In the genomic region with DNA sequence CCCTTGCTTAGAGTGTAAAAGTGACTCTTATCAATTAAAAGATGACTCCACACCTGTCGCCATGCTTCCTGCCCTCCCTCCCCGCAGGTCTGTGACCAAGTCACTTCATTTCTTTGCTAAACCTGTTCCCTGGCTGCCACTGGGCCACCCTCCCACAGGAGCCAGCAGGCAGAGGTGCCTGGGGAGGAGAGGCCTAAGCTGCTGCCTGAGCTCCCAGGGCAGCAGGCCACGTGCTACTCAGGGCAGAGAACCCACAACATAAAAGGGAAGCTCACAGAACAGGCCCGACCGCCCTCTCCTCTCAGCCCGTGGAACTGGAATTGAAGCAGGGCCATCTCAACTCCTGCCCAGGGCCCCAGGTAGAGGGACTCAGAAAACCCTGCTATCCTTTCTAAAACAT, we compare ENCODE assay signal across 9 cellular contexts. TPM values are rescaled to one million over a fixed set of nuclear protein-coding genes. Genes with fewer than 3 reads are reported as not detected.
A peak's percentile ranks its signal among the peaks of the same experiment; 100 is the strongest.
DNase-seq lines count a peak whose midpoint lies in the region; ATAC-seq and TF ChIP-seq lines count a peak whose summit lies in the region.
"Had no signal": no experiment of that assay in that cellular context is flagged by ENCODE, and none has a peak within 500 bp of the region (broad histone marks: within the 10 kb centered on the region; RNA-seq: fewer than 3 reads in every experiment).

No MANE protein-coding gene starts in this region.

- H3K4me3 Mint-ChIP-seq in MCF 10A (ENCODE audit: unreplicated experiment) = no peak overlapping the region
- H3K4me3 Mint-ChIP-seq in stimulated activated effector memory CD8-positive, alpha-beta T cell treated with anti-CD3 and anti-CD28 coated beads, Interleukin-12 subunit alpha, Interleukin-12 subunit beta, amount 100 ng/mL, for 72 hours = no peak overlapping the region

- BruUV-seq in MCF 10A (replicated peaks; lab: Mats Ljungman, UMichigan) = no TSS peak

- DNase-seq in breast epithelium (ENCODE audit: low spot score in 2 of 2) (peak; percentile 80 to 90), MCF 10A (ENCODE audit: unreplicated experiment) (no peak), caudate nucleus (lab: John Stamatoyannopoulos, UW) (peak in 19 of 61 donors; percentile 12 to 48 (median 29)), medulla oblongata (ENCODE audit: extremely low spot score) (peak; percentile 75), HuH-7 (ENCODE audit: low spot score) (no peak)
- no peak for DNase-seq in stimulated activated CD8-positive, alpha-beta memory T cell treated with anti-CD3 and anti-CD28 coated beads, Interleukin-4, amount 100 ng/mL, for 48 hours
- DNase-seq in stimulated activated effector memory CD8-positive, alpha-beta T cell treated with anti-CD3 and anti-CD28 coated beads, Interleukin-12 subunit alpha, Interleukin-12 subunit beta, amount 100 ng/mL, for 72 hours (ENCODE audit: low spot score in 2 of 2) = no peak
- DNase-seq: effector CD4-positive, alpha-beta T cell had no signal

- H3K27ac ChIP-seq in breast epithelium (peak overlapping the region; percentile 57 to 96), caudate nucleus (ENCODE audit: low read depth, low read length) (peak overlapping the region; percentile 76)

- CTCF ChIA-PET in MCF 10A (lab: Yijun Ruan, JAX) = no interaction called here

- intact Hi-C loops in breast epithelium (cut with DNase I; ENCODE audit: low total_unique reads) (no loop called here), MCF 10A (cut with micrococcal nuclease) (no loop called here)

- POLR2A ChIA-PET in MCF 10A (lab: Yijun Ruan, JAX) = interaction anchor here (0.9 kb wide), 1 partner anchor 10 kb away, joined by 4 read pairs; no protein-coding TSS in a partner anchor

- H3K9me3 ChIP-seq in breast epithelium = no peaks in the 10 kb centered on the region

- peaks cover 34% of the 10 kb centered on the region for H3K4me1 Mint-ChIP-seq in MCF 10A (ENCODE audit: insufficient read depth, unreplicated experiment)
- H3K4me1 Mint-ChIP-seq in stimulated activated effector memory CD8-positive, alpha-beta T cell treated with anti-CD3 and anti-CD28 coated beads, Interleukin-12 subunit alpha, Interleukin-12 subunit beta, amount 100 ng/mL, for 72 hours = peaks cover 27% of the 10 kb centered on the region

- H3K36me3 ChIP-seq in breast epithelium = no peaks in the 10 kb centered on the region

- H3K27ac Mint-ChIP-seq in MCF 10A (ENCODE audit: low read depth, unreplicated experiment) = no peak overlapping the region
- no peak overlapping the region for H3K27ac Mint-ChIP-seq in stimulated activated effector memory CD8-positive, alpha-beta T cell treated with anti-CD3 and anti-CD28 coated beads, Interleukin-12 subunit alpha, Interleukin-12 subunit beta, amount 100 ng/mL, for 72 hours

- H3K36me3 Mint-ChIP-seq in MCF 10A (ENCODE audit: insufficient read depth, unreplicated experiment) = no peaks in the 10 kb centered on the region
- no peaks in the 10 kb centered on the region for H3K36me3 Mint-ChIP-seq in stimulated activated effector memory CD8-positive, alpha-beta T cell treated with anti-CD3 and anti-CD28 coated beads, Interleukin-12 subunit alpha, Interleukin-12 subunit beta, amount 100 ng/mL, for 72 hours

- no peaks in the 10 kb centered on the region for H3K27me3 ChIP-seq in breast epithelium

- no peak for TF ChIP-seq POLR2A in breast epithelium (IDR thresholded peaks at IDR 0.05)

- H3K4me1 ChIP-seq in breast epithelium = peaks cover 0 to 49% of the 10 kb centered on the region in 2 donors

- no peak overlapping the region for H3K4me3 ChIP-seq in breast epithelium

- H3K9me3 Mint-ChIP-seq in MCF 10A (ENCODE audit: unreplicated experiment) = no peaks in the 10 kb centered on the region
- H3K9me3 Mint-ChIP-seq in stimulated activated effector memory CD8-positive, alpha-beta T cell treated with anti-CD3 and anti-CD28 coated beads, Interleukin-12 subunit alpha, Interleukin-12 subunit beta, amount 100 ng/mL, for 72 hours = no peaks in the 10 kb centered on the region

- ATAC-seq in GM18873 (IDR thresholded peaks at IDR 0.05; ENCODE audit: low FRiP score, unreplicated experiment) = no peak
- no peak for ATAC-seq in stimulated activated effector memory CD8-positive, alpha-beta T cell treated with anti-CD3 and anti-CD28 coated beads, Interleukin-12 subunit alpha, Interleukin-12 subunit beta, amount 100 ng/mL, for 72 hours

- H3K27me3 Mint-ChIP-seq in MCF 10A (ENCODE audit: insufficient read depth, unreplicated experiment) = no peaks in the 10 kb centered on the region

- TF ChIP-seq CTCF in breast epithelium (IDR thresholded peaks at IDR 0.05) (no peak), MCF 10A (IDR thresholded peaks at IDR 0.05; ENCODE audit: unreplicated experiment) (no peak)

RNA-seq across cellular contexts. Expression of a gene that starts 4.9 kb away (rescaled TPM):
- total RNA-seq in breast epithelium = 100 to 1,000 TPM in 2 of 3 donors, 10 to 100 TPM in 1; 63.6 to 138 (median 124) TPM
- 13.7 and 19.2 TPM in 2 replicates for total RNA-seq in MCF 10A (2022)

Comparison
In these comparisons a context has a peak if more than half of its experiments do, and no peak if none do; other contexts are left out.
1. DNase-seq: peak in breast epithelium (2 of 2) and medulla oblongata (single experiment); none in MCF 10A (single experiment), stimulated activated CD8-positive, alpha-beta memory T cell treated with anti-CD3 and anti-CD28 coated beads, Interleukin-4, amount 100 ng/mL, for 48 hours (single experiment), HuH-7 (single experiment) and stimulated activated effector memory CD8-positive, alpha-beta T cell treated with anti-CD3 and anti-CD28 coated beads, Interleukin-12 subunit alpha, Interleukin-12 subunit beta, amount 100 ng/mL, for 72 hours (0 of 2).